ENCODE assay signal across 12 cellular contexts in genomic region chr15:65021475-65021874, GRCh38. TPM values are rescaled to one million over a fixed set of nuclear protein-coding genes. Genes with fewer than 3 reads are reported as not detected.
"Had no signal": no experiment of that assay in that cellular context is flagged by ENCODE, and none has a peak within 500 bp of the region (broad histone marks: within the 10 kb centered on the region; RNA-seq: fewer than 3 reads in every experiment).

No MANE protein-coding gene starts in this region.

- H3K4me3 Mint-ChIP-seq: GM23338, H9, HFFc6 had no signal

- DNase-seq: GM23248, GOT3, H7, H9, HCEC 1CT, HFFc6 had no signal

- H2AFZ ChIP-seq: GM23248, GM23338 had no signal

- H3K4me3 ChIP-seq: GM23248, GM23338, HAP-1 had no signal

- H3K27ac Mint-ChIP-seq: GM23338, HFFc6 had no signal

- H3K9me3 ChIP-seq: HAP-1 had no signal

- H3K27ac ChIP-seq: GM23248 had no signal

- H3K9ac ChIP-seq: GM23248 had no signal

- FAIRE-seq: H1, H54 had no signal

- H3K9me3 Mint-ChIP-seq: GM23338, H9, HFFc6 had no signal

- H3K4me1 ChIP-seq: HAP-1 had no signal

- H3K4me1 Mint-ChIP-seq: GM23338, H9 had no signal

- ATAC-seq: GM23338, HCT116 had no signal

- H3K4me2 ChIP-seq: GM23338 had no signal

RNA-seq across cellular contexts. Expression of gene SLC51B, which starts 23.7 kb away (rescaled TPM):
- total RNA-seq: GM23248, GM23338, H1, H4, H7, H9, HFFc6 had no signal
- polyA plus RNA-seq: GM23248, GM23338, H1 had no signal

RNA-seq across cellular contexts. Expression of gene RASL12, which starts 46.3 kb away (rescaled TPM):
- total RNA-seq: GM23248, HFFc6 had no signal
- polyA plus RNA-seq: GM23248 had no signal

RNA-seq across cellular contexts. Expression of gene KBTBD13, which starts 55.1 kb away (rescaled TPM):
- total RNA-seq: GM23248, GM23338, H1, H4, H9, HFFc6 had no signal
- polyA plus RNA-seq: GM23248, GM23338, H1 had no signal
